28 cellular contexts compared by ENCODE assay signal in genomic region chr11:75480890-75481190, GRCh38. TPM values are rescaled to one million over a fixed set of nuclear protein-coding genes. Genes with fewer than 3 reads are reported as not detected.
DNase-seq lines count a peak whose midpoint lies in the region; FAIRE-seq and TF ChIP-seq lines count a peak whose summit lies in the region.
"Had no signal": no experiment of that assay in that cellular context is flagged by ENCODE, and none has a peak within 500 bp of the region (broad histone marks: within the 10 kb centered on the region; RNA-seq: fewer than 3 reads in every experiment).

No MANE protein-coding gene starts in this region.

- H3K9me3 Mint-ChIP-seq in activated naive CD4-positive, alpha-beta T cell treated with anti-CD3 and anti-CD28 coated beads, Interleukin-2, amount 10 ng/mL, durations not matched to agents 7 days and 5 days = no peaks in the 10 kb centered on the region
- H3K9me3 Mint-ChIP-seq in activated naive CD4-positive, alpha-beta T cell treated with anti-CD3 and anti-CD28 coated beads for 36 hours = no peaks in the 10 kb centered on the region
- no peaks in the 10 kb centered on the region for H3K9me3 Mint-ChIP-seq in neural progenitor cell
- H3K9me3 Mint-ChIP-seq: CD4-positive, CD25-positive, alpha-beta regulatory T cell had no signal

- intact Hi-C loops in activated naive CD4-positive, alpha-beta T cell treated with anti-CD3 and anti-CD28 coated beads for 36 hours (cut with micrococcal nuclease) = no loop called here
- intact Hi-C loops in left ventricle myocardium inferior (cut with micrococcal nuclease) = no loop called here
- intact Hi-C loops in kidney (cut with DNase I) = no loop called here

- H3K4me3 Mint-ChIP-seq in activated naive CD4-positive, alpha-beta T cell treated with anti-CD3 and anti-CD28 coated beads, Interleukin-2, amount 10 ng/mL, durations not matched to agents 7 days and 5 days = no peak overlapping the region
- no peak overlapping the region for H3K4me3 Mint-ChIP-seq in activated naive CD4-positive, alpha-beta T cell treated with anti-CD3 and anti-CD28 coated beads for 36 hours
- no peak overlapping the region for H3K4me3 Mint-ChIP-seq in neural progenitor cell
- H3K4me3 Mint-ChIP-seq: CD4-positive, CD25-positive, alpha-beta regulatory T cell had no signal

- no peaks in the 10 kb centered on the region for H4K20me1 ChIP-seq in neural progenitor cell (ENCODE audit: low read depth)
- H4K20me1 ChIP-seq: BLaER1 had no signal

- H3K9ac ChIP-seq in neural progenitor cell (no peak overlapping the region), kidney (ENCODE audit: low read length in 2 of 2) (no peak overlapping the region)
- H3K9ac ChIP-seq: BLaER1, KMS-11 had no signal

- no peak overlapping the region for H3K4me3 ChIP-seq in neural progenitor cell
- no peak overlapping the region for H3K4me3 ChIP-seq in left ventricle myocardium inferior
- no peak overlapping the region for H3K4me3 ChIP-seq in kidney (ENCODE audit: low read length in 2 of 2)
- H3K4me3 ChIP-seq: BLaER1, PC-9, SJSA1 had no signal

- peaks cover 6% of the 10 kb centered on the region for H3F3A ChIP-seq in neural progenitor cell (ENCODE audit: low read depth)

- H3K36me3 ChIP-seq in neural progenitor cell (no peaks in the 10 kb centered on the region), left ventricle myocardium inferior (no peaks in the 10 kb centered on the region), kidney (ENCODE audit: control insufficient read depth in 1 of 2, insufficient read depth in 2 of 2, low read length in 2 of 2) (no peaks in the 10 kb centered on the region)
- H3K36me3 ChIP-seq: BLaER1, SJSA1 had no signal

- no peak for TF ChIP-seq CTCF in neural progenitor cell (IDR thresholded peaks at IDR 0.05)
- TF ChIP-seq CTCF in left ventricle myocardium inferior (IDR thresholded peaks at IDR 0.05; ENCODE audit: borderline replicate concordance) = no peak
- no peak for TF ChIP-seq CTCF in kidney (IDR thresholded peaks at IDR 0.05; ENCODE audit: borderline replicate concordance, extremely low read depth, insufficient read depth)

- H3K27me3 ChIP-seq in neural progenitor cell = no peaks in the 10 kb centered on the region
- H3K27me3 ChIP-seq in left ventricle myocardium inferior (ENCODE audit: low read depth) = no peaks in the 10 kb centered on the region
- H3K27me3 ChIP-seq: BLaER1, SJSA1 had no signal

- H3K9me3 ChIP-seq in neural progenitor cell (ENCODE audit: low read depth) (no peaks in the 10 kb centered on the region), left ventricle myocardium inferior (replicated peaks) (no peaks in the 10 kb centered on the region), kidney (ENCODE audit: control insufficient read depth in 1 of 2, low read length in 2 of 2) (no peaks in the 10 kb centered on the region)
- H3K9me3 ChIP-seq: BLaER1, SJSA1 had no signal

- FAIRE-seq in kidney (lab: Jason Lieb, UNC) = no peak
- FAIRE-seq: A204.1, D721Med, GM12892, H1 had no signal

- H3K4me2 ChIP-seq in neural progenitor cell = no peak overlapping the region
- H3K4me2 ChIP-seq: BLaER1, KMS-11, PC-9 had no signal

- H3K27ac ChIP-seq in neural progenitor cell = no peak overlapping the region
- H3K27ac ChIP-seq in left ventricle myocardium inferior (replicated peaks) = no peak overlapping the region
- no peak overlapping the region for H3K27ac ChIP-seq in kidney (ENCODE audit: low read depth in 2 of 2, low read length in 2 of 2)
- H3K27ac ChIP-seq: BLaER1, KMS-11, PC-9, SJSA1 had no signal

- peaks cover 14% of the 10 kb centered on the region for H3K4me1 ChIP-seq in neural progenitor cell
- peaks cover 50% of the 10 kb centered on the region for H3K4me1 ChIP-seq in left ventricle myocardium inferior
- peaks cover 0 to 7% of the 10 kb centered on the region in 2 donors for H3K4me1 ChIP-seq in kidney (ENCODE audit: control insufficient read depth in 1 of 2, insufficient read depth in 1 of 2, low read depth in 1 of 2, low read length in 2 of 2)
- H3K4me1 ChIP-seq: SJSA1 had no signal

- no peak for DNase-seq in activated naive CD4-positive, alpha-beta T cell treated with anti-CD3 and anti-CD28 coated beads, Interleukin-2, amount 10 ng/mL, durations not matched to agents 7 days and 5 days
- DNase-seq in activated naive CD4-positive, alpha-beta T cell treated with anti-CD3 and anti-CD28 coated beads for 36 hours = no peak
- peak; percentile 60 for DNase-seq in cerebellar cortex (ENCODE audit: low spot score)
- no peak for DNase-seq in neural progenitor cell (ENCODE audit: low spot score)
- no peak for DNase-seq in left ventricle myocardium inferior
- no peak for DNase-seq in kidney
- no peak for DNase-seq in cortex of kidney (lab: John Stamatoyannopoulos, UW)
- DNase-seq: CD4-positive, CD25-positive, alpha-beta regulatory T cell; GDM1; HCEC 1CT; IMR-90; NCI-H1048; NCI-H1417; NCI-H187; NCI-H2081 treated with DMSO at 0.1 percent for 48 hours; NCI-H2171; NCI-H345; NCI-H524 treated with DMSO at 0.1 percent for 48 hours; PC-9; Right ventricle myocardium superior; RPMI8226 had no signal

- H3K79me2 ChIP-seq in neural progenitor cell (ENCODE audit: low read depth) = no peaks in the 10 kb centered on the region

- H3K4me1 Mint-ChIP-seq in activated naive CD4-positive, alpha-beta T cell treated with anti-CD3 and anti-CD28 coated beads, Interleukin-2, amount 10 ng/mL, durations not matched to agents 7 days and 5 days = peaks cover 7% of the 10 kb centered on the region
- peaks cover 4% of the 10 kb centered on the region for H3K4me1 Mint-ChIP-seq in activated naive CD4-positive, alpha-beta T cell treated with anti-CD3 and anti-CD28 coated beads for 36 hours (ENCODE audit: low read depth)
- H3K4me1 Mint-ChIP-seq in neural progenitor cell = peaks cover 12% of the 10 kb centered on the region

- H3K36me3 Mint-ChIP-seq in activated naive CD4-positive, alpha-beta T cell treated with anti-CD3 and anti-CD28 coated beads, Interleukin-2, amount 10 ng/mL, durations not matched to agents 7 days and 5 days = no peaks in the 10 kb centered on the region
- no peaks in the 10 kb centered on the region for H3K36me3 Mint-ChIP-seq in activated naive CD4-positive, alpha-beta T cell treated with anti-CD3 and anti-CD28 coated beads for 36 hours (ENCODE audit: low read depth)
- H3K36me3 Mint-ChIP-seq in neural progenitor cell = no peaks in the 10 kb centered on the region
- H3K36me3 Mint-ChIP-seq: CD4-positive, CD25-positive, alpha-beta regulatory T cell had no signal

- peaks cover 3% of the 10 kb centered on the region for H3K27me3 Mint-ChIP-seq in activated naive CD4-positive, alpha-beta T cell treated with anti-CD3 and anti-CD28 coated beads, Interleukin-2, amount 10 ng/mL, durations not matched to agents 7 days and 5 days
- H3K27me3 Mint-ChIP-seq in activated naive CD4-positive, alpha-beta T cell treated with anti-CD3 and anti-CD28 coated beads for 36 hours (ENCODE audit: low read depth) = no peaks in the 10 kb centered on the region
- peaks cover 8% of the 10 kb centered on the region for H3K27me3 Mint-ChIP-seq in neural progenitor cell (ENCODE audit: insufficient read depth, low read depth)
- H3K27me3 Mint-ChIP-seq: CD4-positive, CD25-positive, alpha-beta regulatory T cell had no signal

- H3K27ac Mint-ChIP-seq in activated naive CD4-positive, alpha-beta T cell treated with anti-CD3 and anti-CD28 coated beads, Interleukin-2, amount 10 ng/mL, durations not matched to agents 7 days and 5 days = peak overlapping the region; percentile 35
- H3K27ac Mint-ChIP-seq in activated naive CD4-positive, alpha-beta T cell treated with anti-CD3 and anti-CD28 coated beads for 36 hours = no peak overlapping the region
- H3K27ac Mint-ChIP-seq in neural progenitor cell = peak overlapping the region; percentile 72

- H2AFZ ChIP-seq in neural progenitor cell (replicated peaks) = no peak overlapping the region
- H2AFZ ChIP-seq: PC-9 had no signal

- CTCF ChIA-PET in activated naive CD4-positive, alpha-beta T cell treated with anti-CD3 and anti-CD28 coated beads, Interleukin-2, amount 10 ng/mL, durations not matched to agents 7 days and 5 days (lab: Charles Lee) = interaction anchor here (0.6 kb wide), 1 partner anchor 9 kb away, joined by 3 read pairs; no protein-coding TSS in a partner anchor
- CTCF ChIA-PET in activated naive CD4-positive, alpha-beta T cell treated with anti-CD3 and anti-CD28 coated beads for 36 hours (lab: Charles Lee) = no interaction called here

RNA-seq across cellular contexts. Expression of gene GDPD5, which starts 44.9 kb away (rescaled TPM):
- 10 to 100 TPM; 13.3 to 13.5 TPM for total RNA-seq in activated naive CD4-positive, alpha-beta T cell treated with anti-CD3 and anti-CD28 coated beads for 36 hours
- 11.3 and 32.7 TPM in 2 replicates for total RNA-seq in neural progenitor cell (ENCODE audit: low replicate concordance)
- total RNA-seq in left ventricle myocardium inferior = 4.4 TPM
- total RNA-seq in kidney = 11.4 TPM
- polyA plus RNA-seq in kidney (ENCODE audit: insufficient read depth, low read depth, low replicate concordance) = 3.9 TPM

RNA-seq across cellular contexts. Expression of gene KLHL35, which starts 47.8 kb away (rescaled TPM):
- under 1 TPM; 0.14 to 0.17 TPM for total RNA-seq in activated naive CD4-positive, alpha-beta T cell treated with anti-CD3 and anti-CD28 coated beads for 36 hours
- total RNA-seq in neural progenitor cell (ENCODE audit: low replicate concordance) = 1.2 and 1.5 TPM in 2 replicates
- 0.74 TPM for total RNA-seq in left ventricle myocardium inferior
- total RNA-seq in kidney = 1.8 TPM
- polyA plus RNA-seq in kidney (ENCODE audit: insufficient read depth, low read depth, low replicate concordance) = 0.26 TPM
